8 cellular contexts compared by ENCODE assay signal in genomic region chr6:89081129-89081422, GRCh38. TPM values are rescaled to one million over a fixed set of nuclear protein-coding genes. Genes with fewer than 3 reads are reported as not detected.
DNase-seq lines count a peak whose midpoint lies in the region; FAIRE-seq and TF ChIP-seq lines count a peak whose summit lies in the region.

No MANE protein-coding gene starts in this region.

- H3K23ac ChIP-seq in H1 (ENCODE audit: insufficient read length), result no peak overlapping the region

- POLR2A ChIA-PET in CD4-positive, alpha-beta memory T cell (lab: Charles Lee; ENCODE audit: partially characterized antibody), result interaction anchor here (0.6 to 9.7 kb wide), 33 partner anchors 9 to 1929 kb away, joined by 3 to 157 read pairs (median 6); partner anchors contain the start of genes AKIRIN2, LYRM2, MAP3K7 and MDN1
- POLR2A ChIA-PET in OCI-LY7 (lab: Charles Lee) (interaction anchor here (0.8 to 5.4 kb wide), 8 partner anchors 64 to 1269 kb away, joined by 3 to 66 read pairs (median 4); partner anchors contain the start of genes PM20D2 and RNGTT), H1 (lab: Charles Lee; ENCODE audit: partially characterized antibody) (interaction anchor here (0.8 to 2.1 kb wide), 15 partner anchors 9 to 1379 kb away, joined by 3 to 11 read pairs (median 4); partner anchors contain the start of genes AKIRIN2, RNGTT and SRSF12)

- no peak overlapping the region for H2BK120ac ChIP-seq in H1 (replicated peaks; ENCODE audit: low read depth, low read length)

- peak overlapping the region; percentile 98; the same call in 1 of the 2 replicates for H2BK12ac ChIP-seq in H1 (ENCODE audit: low read depth, low read length)

- H2AK5ac ChIP-seq in H1 (ENCODE audit: low read depth, low read length), result no peak overlapping the region; the same call in 1 of the 2 replicates

- H3K4me3 ChIP-seq in CD4-positive, alpha-beta memory T cell (ENCODE audit: low read length in 2 of 2), result peak overlapping the region; percentile 79 to 99
- H3K4me3 ChIP-seq in GM23248 (peak overlapping the region; percentile 96), OCI-LY7 (ENCODE audit: low read depth, low read length, poor library complexity, severe bottlenecking) (peak overlapping the region; percentile 96), H1 (ENCODE audit: extremely low read depth in 1 of 4, insufficient read depth in 2 of 4, low read depth in 3 of 4, low read length in 4 of 4) (peak overlapping the region; percentile 68 to 98 (median 94)), neural cell (ENCODE audit: low read length) (peak overlapping the region; percentile 99)

- peaks cover 8% of the 10 kb centered on the region for H3K23me2 ChIP-seq in H1 (ENCODE audit: low read depth, low read length)

- no peaks in the 10 kb centered on the region for H3K9me2 ChIP-seq in GM23248 (ENCODE audit: insufficient read depth)
- H3K9me2 ChIP-seq in OCI-LY7 (ENCODE audit: insufficient read depth, low read length), result no peaks in the 10 kb centered on the region
- no peaks in the 10 kb centered on the region for H3K9me2 ChIP-seq in neural cell (ENCODE audit: insufficient read depth, low read length)

- peak overlapping the region; percentile 100 for H4K8ac ChIP-seq in H1 (ENCODE audit: extremely low read depth, insufficient read depth, low read length)

- TF ChIP-seq POLR2A in H1 (IDR thresholded peaks at IDR 0.05; ENCODE audit: control extremely low read depth in 1 of 2, low read depth in 2 of 2, low read length in 2 of 2), result no peak

- H3K27me3 ChIP-seq in CD4-positive, alpha-beta memory T cell (ENCODE audit: insufficient read depth, low read length), result no peaks in the 10 kb centered on the region
- H3K27me3 ChIP-seq in GM23248 (replicated peaks; ENCODE audit: insufficient read depth), result no peaks in the 10 kb centered on the region
- no peaks in the 10 kb centered on the region for H3K27me3 ChIP-seq in H1 (replicated peaks in 1 of 4; ENCODE audit: control insufficient read depth in 3 of 4, extremely low read depth in 1 of 4, insufficient read depth in 3 of 4, low read length in 3 of 4)
- H3K27me3 ChIP-seq in neural cell (ENCODE audit: insufficient read depth, low read depth, low read length), result no peaks in the 10 kb centered on the region

- H3K79me1 ChIP-seq in H1 (ENCODE audit: low read depth, low read length), result no peaks in the 10 kb centered on the region

- H3K4me1 ChIP-seq in CD4-positive, alpha-beta memory T cell (ENCODE audit: insufficient read depth, low read length), result peaks cover 49% of the 10 kb centered on the region
- H3K4me1 ChIP-seq in GM23248 (ENCODE audit: insufficient read depth) (peaks cover 26% of the 10 kb centered on the region), OCI-LY7 (ENCODE audit: insufficient read depth, low read length, poor library complexity, severe bottlenecking) (peaks cover 25% of the 10 kb centered on the region), H1 (replicated peaks in 1 of 4; ENCODE audit: control insufficient read depth in 3 of 4, insufficient read depth in 4 of 4, low read length in 3 of 4) (peaks cover 8 to 26% (median 13%) of the 10 kb centered on the region in 4 experiments)

- no peak for DNase-seq in CD4-positive, alpha-beta memory T cell
- DNase-seq in GM23248 (no peak), OCI-LY7 (ENCODE audit: low spot score) (no peak), H1 (ENCODE audit: low read depth in 1 of 2, low spot score in 2 of 2) (no peak), cerebellar cortex (ENCODE audit: low spot score) (no peak), GOT3 (lab: John Stamatoyannopoulos, UW) (no peak)
- DNase-seq in activated CD4-positive, CD25-positive, alpha-beta regulatory T cell (lab: John Stamatoyannopoulos, UW), result no peak

- peak overlapping the region; percentile 100 for H3K9ac ChIP-seq in GM23248
- peak overlapping the region; percentile 92 to 99 (median 96) for H3K9ac ChIP-seq in H1 (replicated peaks in 1 of 4; ENCODE audit: extremely low read depth in 1 of 4, low read depth in 3 of 4, low read length in 3 of 4)
- peak overlapping the region; percentile 100 for H3K9ac ChIP-seq in neural cell (ENCODE audit: low read length)

- FAIRE-seq in H1 (lab: Jason Lieb, UNC), result no peak

- WGBS in GM23248 (ENCODE audit: low coverage in 1 of 2, low lambda C conversion rate in 2 of 2, missing lambda C conversion rate in 2 of 2), 2 experiments, result 0 to 2% methylated on average over 25 of the region's 36 CpGs
- 3% methylated on average over 24 of the region's 36 CpGs; no CpG with 5 or more reads in 1 of the 2 experiments for WGBS in H1 (ENCODE audit: extremely low coverage in 1 of 2, insufficient coverage in 1 of 2, insufficient read length in 1 of 2, insufficient replicate concordance in 2 of 2, low coverage in 1 of 2, low lambda C conversion rate in 2 of 2, missing lambda C conversion rate in 1 of 2), 2 experiments

- peaks cover 0 to 5% (median 0%) of the 10 kb centered on the region in 8 donors for H3K9me3 Mint-ChIP-seq in CD4-positive, alpha-beta memory T cell

- H3K36me3 ChIP-seq in CD4-positive, alpha-beta memory T cell (ENCODE audit: insufficient read depth, low read length), result peaks cover 24% of the 10 kb centered on the region
- H3K36me3 ChIP-seq in GM23248 (ENCODE audit: low read depth), result peaks cover 23% of the 10 kb centered on the region
- H3K36me3 ChIP-seq in OCI-LY7 (ENCODE audit: insufficient read depth, low read length), result peaks cover 39% of the 10 kb centered on the region
- H3K36me3 ChIP-seq in H1 (ENCODE audit: control insufficient read depth in 2 of 4, insufficient read depth in 4 of 4, low read length in 3 of 4), result peaks cover 0 to 19% (median 3%) of the 10 kb centered on the region in 4 experiments; a peak in 2 of 8 replicates
- no peaks in the 10 kb centered on the region for H3K36me3 ChIP-seq in neural cell (ENCODE audit: insufficient read depth, low read length)

- H2BK5ac ChIP-seq in H1 (ENCODE audit: low read depth, low read length), result peak overlapping the region; percentile 98

- no peak overlapping the region for H3K14ac ChIP-seq in H1 (ENCODE audit: insufficient read length)

- TF ChIP-seq RAD21 in H1 (IDR thresholded peaks at IDR 0.05 in 1 of 2, conservative IDR thresholded peaks at IDR 0.05 in 1 of 2; ENCODE audit: low read depth in 2 of 2, low read length in 2 of 2) (no peak), neural cell (conservative IDR thresholded peaks at IDR 0.05) (no peak)

- H3K79me2 ChIP-seq in GM23248 (ENCODE audit: insufficient read depth), result peaks cover 50% of the 10 kb centered on the region
- peaks cover 30% of the 10 kb centered on the region for H3K79me2 ChIP-seq in OCI-LY7 (ENCODE audit: insufficient read depth, low read depth, low read length)
- H3K79me2 ChIP-seq in H1 (ENCODE audit: control insufficient read depth in 1 of 2, insufficient read depth in 2 of 2, low read length in 2 of 2), result peaks cover 8 to 27% of the 10 kb centered on the region in 2 experiments; a peak in 3 of 4 replicates
- peaks cover 44% of the 10 kb centered on the region for H3K79me2 ChIP-seq in neural cell (replicated peaks; ENCODE audit: insufficient read depth, low read length)

- BruUV-seq in OCI-LY7 (replicated peaks; lab: Mats Ljungman, UMichigan), result no TSS peak

- peaks cover 35 to 55% of the 10 kb centered on the region in 2 donors for H3K36me3 Mint-ChIP-seq in CD4-positive, alpha-beta memory T cell

- no peak for TF ChIP-seq CTCF in OCI-LY7 (conservative IDR thresholded peaks at IDR 0.05; ENCODE audit: low read length)
- no peak for TF ChIP-seq CTCF in H1 (IDR thresholded peaks at IDR 0.05; ENCODE audit: control extremely low read depth in 1 of 3, insufficient read depth in 1 of 3, low read depth in 1 of 3, low read length in 3 of 3)
- no peak for TF ChIP-seq CTCF in neural cell (IDR thresholded peaks at IDR 0.05; ENCODE audit: poor library complexity, severe bottlenecking)

- H3K27ac Mint-ChIP-seq in CD4-positive, alpha-beta memory T cell, result peak overlapping the region; percentile 93 to 100 (median 99)

- H3K4me2 ChIP-seq in GM23248 (ENCODE audit: unreplicated experiment) (peak overlapping the region; percentile 77), OCI-LY7 (ENCODE audit: low read length) (peak overlapping the region; percentile 99), H1 (ENCODE audit: insufficient read depth in 1 of 2, low read depth in 2 of 2, low read length in 2 of 2) (peak overlapping the region; percentile 83 to 98), neural cell (ENCODE audit: low read length) (peak overlapping the region; percentile 47)

- in situ Hi-C loops in GM23248 (cut with MboI), result no loop called here

- CTCF ChIA-PET in CD4-positive, alpha-beta memory T cell (lab: Charles Lee; ENCODE audit: partially characterized antibody), result interaction anchor here (0.8 to 5.0 kb wide), 2 partner anchors 98 to 217 kb away, joined by 3 to 38 read pairs; no protein-coding TSS in a partner anchor
- CTCF ChIA-PET in OCI-LY7 (lab: Charles Lee; ENCODE audit: unreplicated experiment), result interaction anchor here (1.0 to 1.3 kb wide), 2 partner anchors 64 to 277 kb away, joined by 3 to 4 read pairs; no protein-coding TSS in a partner anchor
- CTCF ChIA-PET in H1 (lab: Charles Lee; ENCODE audit: partially characterized antibody), result interaction anchor here (1.2 to 1.3 kb wide), 2 partner anchors 37 to 97 kb away, joined by 4 to 6 read pairs; partner anchors contain the start of gene SRSF12

- intact Hi-C loops in CD4-positive, alpha-beta memory T cell (cut with micrococcal nuclease), result loop anchor here (1.0 to 10.0 kb wide), 9 partner anchors 272 to 1926 kb away; partner anchors contain the start of genes AKIRIN2, ANKRD6, BACH2 and CASP8AP2
- intact Hi-C loops in OCI-LY7 (cut with micrococcal nuclease; ENCODE audit: unreplicated experiment), result loop anchor here (2.0 to 10.0 kb wide), 4 partner anchors 98 to 1174 kb away; no protein-coding TSS in a partner anchor

- peaks cover 26 to 69% (median 39%) of the 10 kb centered on the region in 4 donors for H3K4me1 Mint-ChIP-seq in CD4-positive, alpha-beta memory T cell

- H3F3A ChIP-seq in GM23248 (ENCODE audit: insufficient read depth), result peaks cover 39% of the 10 kb centered on the region
- H3F3A ChIP-seq in neural cell (ENCODE audit: insufficient read depth, low read length, poor library complexity, severe bottlenecking), result peaks cover 4% of the 10 kb centered on the region

- peak overlapping the region; percentile 95 for H4K5ac ChIP-seq in H1 (ENCODE audit: insufficient read length, low read depth, low read length)

- peak overlapping the region; percentile 88 to 99 (median 94) for H3K4me3 Mint-ChIP-seq in CD4-positive, alpha-beta memory T cell

- H2BK15ac ChIP-seq in H1 (ENCODE audit: low read length), result peak overlapping the region; percentile 65; the same call in 1 of the 2 replicates

- H2BK20ac ChIP-seq in H1 (ENCODE audit: low read length), result no peak overlapping the region

- 0 out of 2 replicates have a peak overlapping the region, but pooled peaks have one; percentile 2 for H2AFZ ChIP-seq in GM23248
- no peak overlapping the region for H2AFZ ChIP-seq in OCI-LY7 (ENCODE audit: low read length)
- H2AFZ ChIP-seq in H1 (ENCODE audit: low read length), result no peak overlapping the region
- peak overlapping the region; percentile 49 for H2AFZ ChIP-seq in neural cell (ENCODE audit: low read depth, low read length)

- peak overlapping the region; percentile 96 for H4K91ac ChIP-seq in H1 (replicated peaks; ENCODE audit: insufficient read length, low read length)

- H3K56ac ChIP-seq in H1 (replicated peaks; ENCODE audit: insufficient read length, low read depth, low read length), result peak overlapping the region; percentile 94

- H4K20me1 ChIP-seq in GM23248 (ENCODE audit: insufficient read depth), result peaks cover 11% of the 10 kb centered on the region; the same call in 1 of the 2 replicates
- H4K20me1 ChIP-seq in OCI-LY7 (ENCODE audit: insufficient read depth, low read length), result peaks cover 18% of the 10 kb centered on the region; the same call in 1 of the 2 replicates
- peaks cover 6 to 8% of the 10 kb centered on the region in 2 experiments for H4K20me1 ChIP-seq in H1 (replicated peaks in 1 of 2; ENCODE audit: control insufficient read depth in 1 of 2, insufficient read depth in 2 of 2, low read length in 2 of 2)
- H4K20me1 ChIP-seq in neural cell (ENCODE audit: insufficient read depth), result peaks cover 29% of the 10 kb centered on the region

- peak overlapping the region; percentile 99 for H3K27ac ChIP-seq in CD4-positive, alpha-beta memory T cell (ENCODE audit: low read depth, low read length)
- H3K27ac ChIP-seq in GM23248, result peak overlapping the region; percentile 99
- H3K27ac ChIP-seq in OCI-LY7 (ENCODE audit: low read depth, low read length, poor library complexity, severe bottlenecking), result peak overlapping the region; percentile 84
- peak overlapping the region; percentile 95 for H3K27ac ChIP-seq in H1 (ENCODE audit: low read depth, low read length)
- H3K27ac ChIP-seq in neural cell (ENCODE audit: low read length), result peak overlapping the region; percentile 99

- H3K18ac ChIP-seq in H1 (ENCODE audit: extremely low read depth, low read length), result 0 out of 2 replicates have a peak overlapping the region, but pooled peaks have one; percentile 93

- peak overlapping the region; percentile 46 for H3K4ac ChIP-seq in H1 (replicated peaks; ENCODE audit: insufficient read length, low read depth, low read length)

- no peaks in the 10 kb centered on the region for H3K9me3 ChIP-seq in CD4-positive, alpha-beta memory T cell (ENCODE audit: control insufficient read depth in 1 of 2, low read length in 2 of 2)
- H3K9me3 ChIP-seq in GM23248 (ENCODE audit: low read depth), result no peaks in the 10 kb centered on the region
- no peaks in the 10 kb centered on the region for H3K9me3 ChIP-seq in OCI-LY7 (ENCODE audit: low read length)
- no peaks in the 10 kb centered on the region for H3K9me3 ChIP-seq in H1 (ENCODE audit: insufficient read depth in 2 of 2, low read depth in 1 of 2, low read length in 1 of 2)
- no peaks in the 10 kb centered on the region for H3K9me3 ChIP-seq in neural cell (ENCODE audit: low read length)

- peaks cover 0 to 3% of the 10 kb centered on the region in 2 donors for H3K27me3 Mint-ChIP-seq in CD4-positive, alpha-beta memory T cell

- TF ChIP-seq EP300 in H1 (IDR thresholded peaks at IDR 0.05; ENCODE audit: borderline replicate concordance in 1 of 2, low read depth in 2 of 2, low read length in 2 of 2), result no peak
- no peak for TF ChIP-seq EP300 in neural cell (conservative IDR thresholded peaks at IDR 0.05; ENCODE audit: poor library complexity, severe bottlenecking)

RNA-seq across cellular contexts. Expression of gene PNRC1, which starts 0.5 kb away (rescaled TPM):
- 100 to 1,000 TPM; 622 to 667 TPM for total RNA-seq in CD4-positive, alpha-beta memory T cell
- 100 to 1,000 TPM; 390 to 516 TPM for polyA plus RNA-seq in CD4-positive, alpha-beta memory T cell
- 51.3 and 57.9 TPM in 2 replicates for total RNA-seq in GM23248 (2014; rRNA removed; shearing (Covaris generic))
- 102 and 103 TPM in 2 replicates for polyA plus RNA-seq in GM23248 (2016; fragmentation: Nextera tagmentation; extraction: Ambion mirVana)
- 22.6 and 26.7 TPM in 2 replicates for total RNA-seq in OCI-LY7 (2014; rRNA removed; shearing (Covaris generic))
- total RNA-seq in OCI-LY7 (2022), result 53.0 and 56.2 TPM in 2 replicates
- total RNA-seq in H1 (2021; fragmentation: NEBNext Ultra II Directional; extraction: Animal tissue kit (Norgen Biotek cat#: 25700)), result 48.5 and 50.2 TPM in 2 replicates
- 6.3 and 8.2 TPM in 2 replicates for polyA plus RNA-seq in H1 (2011; rRNA removed)
- polyA plus RNA-seq in H1 (2011; cell fraction: cytosol; rRNA removed), result 6.7 TPM
- polyA plus RNA-seq in H1 (2011; cell fraction: nucleus; rRNA removed), result 8.1 TPM
- polyA plus RNA-seq in H1 (2012, experiment 1 of 2), result 13.9 to 25.1 TPM (median 17.9 TPM) in 4 replicates
- 12.5 TPM for polyA plus RNA-seq in H1 (2012, experiment 2 of 2)
- polyA plus RNA-seq in H1 (2013, experiment 1 of 2), result 19.2 TPM
- polyA plus RNA-seq in H1 (2013, experiment 2 of 2), result 17.2 TPM
- polyA minus RNA-seq in H1 (2011; rRNA and poly(A)+ RNA removed), result 5.6 and 9.4 TPM in 2 replicates
- 24.0 TPM for polyA minus RNA-seq in H1 (2011; cell fraction: cytosol; rRNA and poly(A)+ RNA removed)
- 35.3 TPM for polyA minus RNA-seq in H1 (2011; cell fraction: nucleus; rRNA and poly(A)+ RNA removed)
- 17.9 and 22.2 TPM in 2 replicates for polyA plus RNA-seq in neural cell
- 114 and 131 TPM in 2 replicates for polyA minus RNA-seq in neural cell

RNA-seq across cellular contexts. Expression of gene SRSF12, which starts 36.8 kb away (rescaled TPM):
- not detected for total RNA-seq in CD4-positive, alpha-beta memory T cell
- polyA plus RNA-seq in CD4-positive, alpha-beta memory T cell, result under 1 TPM; 0.06 to 0.11 TPM
- total RNA-seq in GM23248 (2014; rRNA removed; shearing (Covaris generic)), result under 0.01 and 0.65 TPM in 2 replicates
- polyA plus RNA-seq in GM23248 (2016; fragmentation: Nextera tagmentation; extraction: Ambion mirVana) (0.59 and 0.60 TPM in 2 replicates), H1 (2011; rRNA removed) (1.8 and 2.6 TPM in 2 replicates), neural cell (42.1 and 44.0 TPM in 2 replicates)
- not detected in 2 replicates for total RNA-seq in OCI-LY7 (2014; rRNA removed; shearing (Covaris generic))
- not detected in 2 replicates for total RNA-seq in OCI-LY7 (2022)
- total RNA-seq in H1 (2021; fragmentation: NEBNext Ultra II Directional; extraction: Animal tissue kit (Norgen Biotek cat#: 25700)), result 4.2 and 4.9 TPM in 2 replicates
- polyA plus RNA-seq in H1 (2011; cell fraction: cytosol; rRNA removed), result 2.8 TPM
- 1.9 TPM for polyA plus RNA-seq in H1 (2011; cell fraction: nucleus; rRNA removed)
- 2.8 to 4.4 TPM (median 3.9 TPM) in 4 replicates for polyA plus RNA-seq in H1 (2012, experiment 1 of 2)
- 0.64 TPM for polyA plus RNA-seq in H1 (2012, experiment 2 of 2)
- polyA plus RNA-seq in H1 (2013, experiment 1 of 2), result 2.5 TPM
- 2.5 TPM for polyA plus RNA-seq in H1 (2013, experiment 2 of 2)
- polyA minus RNA-seq in H1 (2011; rRNA and poly(A)+ RNA removed), result 1.5 and 3.0 TPM in 2 replicates
- 2.3 TPM for polyA minus RNA-seq in H1 (2011; cell fraction: cytosol; rRNA and poly(A)+ RNA removed)
- polyA minus RNA-seq in H1 (2011; cell fraction: nucleus; rRNA and poly(A)+ RNA removed), result 4.5 TPM
- 66.2 and 73.5 TPM in 2 replicates for polyA minus RNA-seq in neural cell

Comparison
In these comparisons a context has a peak if more than half of its experiments do, and no peak if none do; other contexts are left out.
1. H2AFZ ChIP-seq: peak in GM23248 (single experiment) and neural cell (single experiment); none in OCI-LY7 (single experiment) and H1 (single experiment).
2. H3K4me2 ChIP-seq: peak in every context shown above with its lines; median percentile 99 in OCI-LY7; 90 in H1; 77 in GM23248; 47 in neural cell.
3. RNA of gene PNRC1, which starts 0.5 kb away (total RNA-seq): 622 to 667 TPM in CD4-positive, alpha-beta memory T cell; 51.3 to 57.9 TPM in GM23248, 22.6 to 56.2 TPM in OCI-LY7 and 48.5 to 50.2 TPM in H1; every median in the first group is over 10 times any median in the second.
4. Peak in every context shown above with its lines, with median percentiles within 50 percentile points of each other: H3K27ac ChIP-seq, H3K4me3 ChIP-seq and H3K9ac ChIP-seq.